8 cellular contexts compared by ENCODE assay signal in genomic region chr20:44460795-44461141, GRCh38. TPM values are rescaled to one million over a fixed set of nuclear protein-coding genes. Genes with fewer than 3 reads are reported as not detected.
DNase-seq lines count a peak whose midpoint lies in the region; ATAC-seq and TF ChIP-seq lines count a peak whose summit lies in the region.

No MANE protein-coding gene starts in this region.

- no peaks in the 10 kb centered on the region for H3K79me2 ChIP-seq in GM23338 (replicated peaks; ENCODE audit: insufficient read depth)
- H3K79me2 ChIP-seq in PC-9 (ENCODE audit: low read depth) = no peaks in the 10 kb centered on the region

- H3K36me3 Mint-ChIP-seq in GM23338 (ENCODE audit: low read depth) (no peaks in the 10 kb centered on the region), mesothelial cell of epicardium (no peaks in the 10 kb centered on the region)

- no TSS peak for BruUV-seq in PC-9 (replicated peaks; lab: Mats Ljungman, UMichigan)

- CTCF ChIA-PET in PC-9 (lab: Charles Lee) = interaction anchor here (0.7 kb wide), 1 partner anchor 74 kb away, joined by 4 read pairs; no protein-coding TSS in a partner anchor

- no peak overlapping the region for H3K27ac Mint-ChIP-seq in GM23338
- H3K27ac Mint-ChIP-seq in mesothelial cell of epicardium = no peak overlapping the region

- H3K9me3 Mint-ChIP-seq in GM23338 = no peaks in the 10 kb centered on the region
- H3K9me3 Mint-ChIP-seq in mesothelial cell of epicardium = no peaks in the 10 kb centered on the region

- ATAC-seq in GM23338 (no peak), HG03045 (IDR thresholded peaks at IDR 0.05; ENCODE audit: unreplicated experiment) (no peak), GM21381 (IDR thresholded peaks at IDR 0.05; ENCODE audit: unreplicated experiment) (no peak)

- H4K20me1 ChIP-seq in GM23338 (replicated peaks; ENCODE audit: insufficient read depth) = no peaks in the 10 kb centered on the region
- H4K20me1 ChIP-seq in PC-9 (ENCODE audit: insufficient read depth) = no peaks in the 10 kb centered on the region

- DNase-seq in AG10803 (ENCODE audit: low read depth) (peak; percentile 25), GM23338 (ENCODE audit: low spot score) (peak; percentile 49), PC-9 (peak in 1 of 2 experiments; percentile 23), fibroblast of gingiva (ENCODE audit: low read depth) (peak; percentile 26), testis (peak; percentile 51), mesothelial cell of epicardium (ENCODE audit: low spot score in 2 of 2, unreplicated experiment in 2 of 2) (no peak)

- POLR2A ChIA-PET in PC-9 (lab: Charles Lee; ENCODE audit: unreplicated experiment) = no interaction called here

- H3K4me2 ChIP-seq in GM23338 = no peak overlapping the region
- H3K4me2 ChIP-seq in PC-9 = no peak overlapping the region

- H3K27ac ChIP-seq in GM23338 (ENCODE audit: low read depth) (no peak overlapping the region), PC-9 (no peak overlapping the region), testis (peak overlapping the region; percentile 36 to 48)

- H3F3A ChIP-seq in GM23338 (replicated peaks; ENCODE audit: low read depth) = no peaks in the 10 kb centered on the region
- no peaks in the 10 kb centered on the region for H3F3A ChIP-seq in PC-9 (ENCODE audit: insufficient read depth, low read depth)

- intact Hi-C loops in PC-9 (cut with micrococcal nuclease; ENCODE audit: unreplicated experiment) = loop anchor here (1.0 to 10.0 kb wide), 4 partner anchors 72 to 1016 kb away; partner anchors contain the start of gene FITM2
- intact Hi-C loops in testis (cut with DNase I; ENCODE audit: low total_unique reads) = loop anchor here (5.0 kb wide), 1 partner anchor 73 kb away; no protein-coding TSS in a partner anchor

- H3K9me3 ChIP-seq in PC-9 (ENCODE audit: insufficient read depth, low read depth) (no peaks in the 10 kb centered on the region), testis (no peaks in the 10 kb centered on the region)

- peaks cover 7% of the 10 kb centered on the region for H3K27me3 Mint-ChIP-seq in GM23338 (ENCODE audit: insufficient read depth, low read depth, poor library complexity)
- no peaks in the 10 kb centered on the region for H3K27me3 Mint-ChIP-seq in mesothelial cell of epicardium (ENCODE audit: low read depth)

- H3K4me3 Mint-ChIP-seq in GM23338 (no peak overlapping the region), mesothelial cell of epicardium (no peak overlapping the region)

- no peaks in the 10 kb centered on the region for H3K36me3 ChIP-seq in GM23338 (ENCODE audit: insufficient read depth)
- H3K36me3 ChIP-seq in PC-9 (ENCODE audit: low read depth) = no peaks in the 10 kb centered on the region
- H3K36me3 ChIP-seq in testis (ENCODE audit: low read depth, missing control alignments) = no peaks in the 10 kb centered on the region

- H3K27me3 ChIP-seq in GM23338 (ENCODE audit: insufficient read depth) (no peaks in the 10 kb centered on the region), PC-9 (ENCODE audit: insufficient read depth, low read depth) (no peaks in the 10 kb centered on the region), testis (no peaks in the 10 kb centered on the region)

- no peak overlapping the region for H3K4me3 ChIP-seq in AG10803 (ENCODE audit: low read length)
- H3K4me3 ChIP-seq in GM23338 = no peak overlapping the region
- H3K4me3 ChIP-seq in PC-9 = no peak overlapping the region
- no peak overlapping the region for H3K4me3 ChIP-seq in testis

- TF ChIP-seq CTCF in AG10803 (conservative IDR thresholded peaks at IDR 0.05; ENCODE audit: low read length) (peak; percentile 57), GM23338 (conservative IDR thresholded peaks at IDR 0.05; ENCODE audit: low read depth in 2 of 2) (peak; percentile 57 to 59; a peak in 3 of 4 replicates), PC-9 (conservative IDR thresholded peaks at IDR 0.05) (peak; percentile 78), testis (IDR thresholded peaks at IDR 0.05) (peak; percentile 17 to 40 (median 34)), mesothelial cell of epicardium (IDR thresholded peaks at IDR 0.05; ENCODE audit: unreplicated experiment) (no peak)

- H3K4me1 Mint-ChIP-seq in GM23338 (peaks cover 7% of the 10 kb centered on the region; the same call in 2 of the 3 replicates), mesothelial cell of epicardium (no peaks in the 10 kb centered on the region)

- no peak for TF ChIP-seq POLR2A in testis (IDR thresholded peaks at IDR 0.05)

- H3K4me1 ChIP-seq in GM23338 (ENCODE audit: insufficient read depth) = no peaks in the 10 kb centered on the region
- H3K4me1 ChIP-seq in PC-9 (replicated peaks; ENCODE audit: insufficient read depth) = no peaks in the 10 kb centered on the region
- no peaks in the 10 kb centered on the region for H3K4me1 ChIP-seq in testis

- H2AFZ ChIP-seq in GM23338 (no peak overlapping the region), PC-9 (no peak overlapping the region)

- H3K9me2 ChIP-seq in GM23338 (ENCODE audit: insufficient read depth) (no peaks in the 10 kb centered on the region), PC-9 (ENCODE audit: insufficient read depth) (no peaks in the 10 kb centered on the region)

- 16 to 27% methylated on average over 3 of the region's 3 CpGs for WGBS in testis, 2 donors

TF ChIP-seq in GM23338, 12 proteins besides CTCF, POLR2A, EP300 and RAD21 (continues in another document):
- TF ChIP-seq STAT1 (IDR thresholded peaks at IDR 0.05; ENCODE audit: unreplicated experiment) (no peak), ZNF114 (CRISPR knock-in tag; IDR thresholded peaks at IDR 0.05) (no peak), NANOG (IDR thresholded peaks at IDR 0.05; ENCODE audit: borderline replicate concordance) (no peak), ZNF331 (CRISPR knock-in tag; IDR thresholded peaks at IDR 0.05; ENCODE audit: low read depth) (no peak)
- TF ChIP-seq, protein P1, sequence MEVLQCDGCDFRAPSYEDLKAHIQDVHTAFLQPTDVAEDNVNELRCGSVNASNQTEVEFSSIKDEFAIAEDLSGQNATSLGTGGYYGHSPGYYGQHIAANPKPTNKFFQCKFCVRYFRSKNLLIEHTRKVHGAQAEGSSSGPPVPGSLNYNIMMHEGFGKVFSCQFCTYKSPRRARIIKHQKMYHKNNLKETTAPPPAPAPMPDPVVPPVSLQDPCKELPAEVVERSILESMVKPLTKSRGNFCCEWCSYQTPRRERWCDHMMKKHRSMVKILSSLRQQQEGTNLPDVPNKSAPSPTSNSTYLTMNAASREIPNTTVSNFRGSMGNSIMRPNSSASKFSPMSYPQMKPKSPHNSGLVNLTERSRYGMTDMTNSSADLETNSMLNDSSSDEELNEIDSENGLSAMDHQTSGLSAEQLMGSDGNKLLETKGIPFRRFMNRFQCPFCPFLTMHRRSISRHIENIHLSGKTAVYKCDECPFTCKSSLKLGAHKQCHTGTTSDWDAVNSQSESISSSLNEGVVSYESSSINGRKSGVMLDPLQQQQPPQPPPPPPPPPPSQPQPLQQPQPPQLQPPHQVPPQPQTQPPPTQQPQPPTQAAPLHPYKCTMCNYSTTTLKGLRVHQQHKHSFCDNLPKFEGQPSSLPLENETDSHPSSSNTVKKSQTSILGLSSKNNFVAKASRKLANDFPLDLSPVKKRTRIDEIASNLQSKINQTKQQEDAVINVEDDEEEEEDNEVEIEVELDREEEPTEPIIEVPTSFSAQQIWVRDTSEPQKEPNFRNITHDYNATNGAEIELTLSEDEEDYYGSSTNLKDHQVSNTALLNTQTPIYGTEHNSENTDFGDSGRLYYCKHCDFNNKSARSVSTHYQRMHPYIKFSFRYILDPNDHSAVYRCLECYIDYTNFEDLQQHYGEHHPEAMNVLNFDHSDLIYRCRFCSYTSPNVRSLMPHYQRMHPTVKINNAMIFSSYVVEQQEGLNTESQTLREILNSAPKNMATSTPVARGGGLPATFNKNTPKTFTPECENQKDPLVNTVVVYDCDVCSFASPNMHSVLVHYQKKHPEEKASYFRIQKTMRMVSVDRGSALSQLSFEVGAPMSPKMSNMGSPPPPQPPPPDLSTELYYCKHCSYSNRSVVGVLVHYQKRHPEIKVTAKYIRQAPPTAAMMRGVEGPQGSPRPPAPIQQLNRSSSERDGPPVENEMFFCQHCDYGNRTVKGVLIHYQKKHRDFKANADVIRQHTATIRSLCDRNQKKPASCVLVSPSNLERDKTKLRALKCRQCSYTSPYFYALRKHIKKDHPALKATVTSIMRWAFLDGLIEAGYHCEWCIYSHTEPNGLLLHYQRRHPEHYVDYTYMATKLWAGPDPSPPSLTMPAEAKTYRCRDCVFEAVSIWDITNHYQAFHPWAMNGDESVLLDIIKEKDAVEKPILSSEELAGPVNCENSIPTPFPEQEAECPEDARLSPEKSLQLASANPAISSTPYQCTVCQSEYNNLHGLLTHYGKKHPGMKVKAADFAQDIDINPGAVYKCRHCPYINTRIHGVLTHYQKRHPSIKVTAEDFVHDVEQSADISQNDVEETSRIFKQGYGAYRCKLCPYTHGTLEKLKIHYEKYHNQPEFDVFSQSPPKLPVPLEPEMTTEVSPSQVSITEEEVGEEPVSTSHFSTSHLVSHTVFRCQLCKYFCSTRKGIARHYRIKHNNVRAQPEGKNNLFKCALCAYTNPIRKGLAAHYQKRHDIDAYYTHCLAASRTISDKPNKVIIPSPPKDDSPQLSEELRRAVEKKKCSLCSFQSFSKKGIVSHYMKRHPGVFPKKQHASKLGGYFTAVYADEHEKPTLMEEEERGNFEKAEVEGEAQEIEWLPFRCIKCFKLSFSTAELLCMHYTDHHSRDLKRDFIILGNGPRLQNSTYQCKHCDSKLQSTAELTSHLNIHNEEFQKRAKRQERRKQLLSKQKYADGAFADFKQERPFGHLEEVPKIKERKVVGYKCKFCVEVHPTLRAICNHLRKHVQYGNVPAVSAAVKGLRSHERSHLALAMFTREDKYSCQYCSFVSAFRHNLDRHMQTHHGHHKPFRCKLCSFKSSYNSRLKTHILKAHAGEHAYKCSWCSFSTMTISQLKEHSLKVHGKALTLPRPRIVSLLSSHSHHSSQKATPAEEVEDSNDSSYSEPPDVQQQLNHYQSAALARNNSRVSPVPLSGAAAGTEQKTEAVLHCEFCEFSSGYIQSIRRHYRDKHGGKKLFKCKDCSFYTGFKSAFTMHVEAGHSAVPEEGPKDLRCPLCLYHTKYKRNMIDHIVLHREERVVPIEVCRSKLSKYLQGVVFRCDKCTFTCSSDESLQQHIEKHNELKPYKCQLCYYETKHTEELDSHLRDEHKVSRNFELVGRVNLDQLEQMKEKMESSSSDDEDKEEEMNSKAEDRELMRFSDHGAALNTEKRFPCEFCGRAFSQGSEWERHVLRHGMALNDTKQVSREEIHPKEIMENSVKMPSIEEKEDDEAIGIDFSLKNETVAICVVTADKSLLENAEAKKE (CRISPR knock-in tag; IDR thresholded peaks at IDR 0.05) = no peak

RNA-seq across cellular contexts. Expression of gene TTPAL, which starts 14.9 kb away (rescaled TPM):
- total RNA-seq in GM23338 (2014; rRNA removed; shearing (Covaris generic)) = 10.2 TPM in 2 replicates
- polyA plus RNA-seq in GM23338 (2016; fragmentation: Nextera tagmentation; extraction: Ambion mirVana) (3.5 and 3.7 TPM in 2 replicates), testis (ENCODE audit: insufficient read depth, low read depth, low replicate concordance) (9.8 TPM)
- total RNA-seq in PC-9 (2021) (28.5 and 31.3 TPM in 2 replicates), testis (10 to 100 TPM; 12.0 to 13.1 TPM), mesothelial cell of epicardium (20.5 to 22.5 TPM (median 22.4 TPM) in 3 replicates)

Comparison
In these comparisons a context has a peak if more than half of its experiments do, and no peak if none do; other contexts are left out.
1. DNase-seq: peak in AG10803 (single experiment), GM23338 (single experiment), fibroblast of gingiva (single experiment) and testis (single experiment); none in mesothelial cell of epicardium (0 of 2).
2. H3K27ac ChIP-seq: peak in testis (2 of 2); none in GM23338 (single experiment) and PC-9 (single experiment).